In genomic region chr15:81400640-81401236, GRCh38 we compare ENCODE assay signal across 8 cellular contexts. TPM values are rescaled to one million over a fixed set of nuclear protein-coding genes. Genes with fewer than 3 reads are reported as not detected.
DNase-seq lines count a peak whose midpoint lies in the region; ATAC-seq and TF ChIP-seq lines count a peak whose summit lies in the region.

No MANE protein-coding gene starts in this region.

- no peak overlapping the region for H3K4me3 ChIP-seq in uterus

- peak; percentile 37 for DNase-seq in Ammon's horn (ENCODE audit: low spot score)
- DNase-seq in GM13977 (ENCODE audit: low spot score): peak; percentile 43
- peak; percentile 40 for DNase-seq in NCI-H460 (ENCODE audit: extremely low read depth, low read depth)
- DNase-seq in MCF 10A (ENCODE audit: unreplicated experiment): peak; percentile 63
- DNase-seq in left kidney (ENCODE audit: low read depth, low spot score): peak; percentile 74
- DNase-seq in uterus: no peak

- TF ChIP-seq POLR2A in uterus (IDR thresholded peaks at IDR 0.05): no peak

- peaks cover 2% of the 10 kb centered on the region for H3K9me3 Mint-ChIP-seq in MCF 10A (ENCODE audit: unreplicated experiment)

- in situ Hi-C loops in GM13977 (cut with MboI; ENCODE audit: low pct_unique_long_range_greater_than_20kb, low sequenced_read_pairs, unreplicated experiment): loop anchor here (5.0 kb wide), 1 partner anchor 118 kb away; no protein-coding TSS in a partner anchor

- H3K27me3 ChIP-seq in uterus: no peaks in the 10 kb centered on the region

- H3K27ac Mint-ChIP-seq in MCF 10A (ENCODE audit: low read depth, unreplicated experiment): no peak overlapping the region

- intact Hi-C loops in MCF 10A (cut with micrococcal nuclease): loop anchor here (1.0 to 5.0 kb wide), 4 partner anchors 62 to 293 kb away; no protein-coding TSS in a partner anchor
- intact Hi-C loops in uterus (cut with DNase I; ENCODE audit: low total_unique reads): loop anchor here (5.0 kb wide), 1 partner anchor 123 kb away; no protein-coding TSS in a partner anchor

- POLR2A ChIA-PET in MCF 10A (lab: Yijun Ruan, JAX): interaction anchor here (1.3 to 2.6 kb wide), 2 partner anchors 126 to 134 kb away, joined by 3 to 15 read pairs; no protein-coding TSS in a partner anchor

- H3K9me3 ChIP-seq in uterus: no peaks in the 10 kb centered on the region

- peaks cover 0 to 5% of the 10 kb centered on the region in 2 donors for H3K4me1 ChIP-seq in uterus

- H3K27ac ChIP-seq in uterus: peak overlapping the region; percentile 44 to 72

- H3K36me3 Mint-ChIP-seq in MCF 10A (ENCODE audit: insufficient read depth, unreplicated experiment): no peaks in the 10 kb centered on the region

- TF ChIP-seq CTCF in GM13977 (IDR thresholded peaks at IDR 0.05; ENCODE audit: extremely low read depth, insufficient read depth, missing control alignments) (peak; percentile 67), MCF 10A (IDR thresholded peaks at IDR 0.05; ENCODE audit: unreplicated experiment) (peak; percentile 77), uterus (IDR thresholded peaks at IDR 0.05) (peak; percentile 62 to 78 (median 73))

- CTCF ChIA-PET in MCF 10A (lab: Yijun Ruan, JAX): interaction anchor here (0.5 to 8.4 kb wide), 23 partner anchors 9 to 761 kb away, joined by 3 to 318 read pairs (median 4); no protein-coding TSS in a partner anchor

- no peaks in the 10 kb centered on the region for H3K27me3 Mint-ChIP-seq in MCF 10A (ENCODE audit: insufficient read depth, unreplicated experiment)

- ATAC-seq in HG02759 (IDR thresholded peaks at IDR 0.05; ENCODE audit: unreplicated experiment) (no peak), HG02884 (IDR thresholded peaks at IDR 0.05; ENCODE audit: unreplicated experiment) (no peak)

- BruUV-seq in MCF 10A (replicated peaks; lab: Mats Ljungman, UMichigan): no TSS peak

- H3K4me1 Mint-ChIP-seq in MCF 10A (ENCODE audit: insufficient read depth, unreplicated experiment): peaks cover 9% of the 10 kb centered on the region

- no peaks in the 10 kb centered on the region for H3K36me3 ChIP-seq in uterus

- H3K4me3 Mint-ChIP-seq in MCF 10A (ENCODE audit: unreplicated experiment): no peak overlapping the region

RNA-seq across cellular contexts. Expression of gene TMC3, which starts 26.7 kb away (rescaled TPM):
- 0.02 TPM in 1 of 2 replicates, not detected in the other for total RNA-seq in NCI-H460 (2014; rRNA removed; shearing (Covaris generic))
- polyA plus RNA-seq in NCI-H460 (2014; cell fraction: nucleus; rRNA removed): not detected in 2 replicates
- total RNA-seq in MCF 10A (2022): not detected in 2 replicates
- under 1 TPM in 1 of 4 donors, not detected in 3; 0.14 TPM for total RNA-seq in uterus

Comparison
In these comparisons a context has a peak if more than half of its experiments do, and no peak if none do; other contexts are left out.
1. DNase-seq: peak in Ammon's horn (single experiment), GM13977 (single experiment), NCI-H460 (single experiment), MCF 10A (single experiment) and left kidney (single experiment); none in uterus (0 of 2).
2. Peak in every context shown above with its lines, with median percentiles within 50 percentile points of each other: CTCF ChIP-seq.